18 cellular contexts compared by ENCODE assay signal in the genomic region with DNA sequence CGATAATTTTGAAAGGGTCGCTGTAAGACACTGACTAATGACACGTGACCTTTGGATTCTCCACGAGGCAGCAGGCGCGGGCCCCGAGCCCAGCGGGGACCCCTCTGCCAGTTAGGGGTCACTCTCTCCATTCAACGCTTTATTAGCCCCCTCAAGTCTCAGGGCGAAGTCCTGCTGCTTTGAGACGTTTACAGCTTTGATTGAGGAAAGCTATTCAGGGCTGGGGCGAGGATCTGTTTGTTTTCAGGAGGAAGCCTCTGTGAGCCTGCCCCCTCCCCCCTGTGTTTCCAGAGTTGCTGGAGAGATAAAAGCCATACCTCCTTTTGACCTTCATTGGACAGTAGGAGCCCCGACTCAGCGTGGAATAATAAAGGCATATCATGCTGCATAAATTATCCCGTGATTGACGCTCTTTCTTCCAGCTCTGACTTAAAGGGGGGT. TPM values are rescaled to one million over a fixed set of nuclear protein-coding genes. Genes with fewer than 3 reads are reported as not detected.
A peak's percentile ranks its signal among the peaks of the same experiment; 100 is the strongest.
DNase-seq lines count a peak whose midpoint lies in the region; ATAC-seq and TF ChIP-seq lines count a peak whose summit lies in the region.
"Had no signal": no experiment of that assay in that cellular context is flagged by ENCODE, and none has a peak within 500 bp of the region (broad histone marks: within the 10 kb centered on the region; RNA-seq: fewer than 3 reads in every experiment).

No MANE protein-coding gene starts in this region.

- 19% methylated on average over 16 of the region's 16 CpGs for WGBS in smooth muscle cell (ENCODE audit: low lambda C conversion rate)

- DNase-seq in NCI-H82 (lab: John Stamatoyannopoulos, UW) (peak; percentile 40), NCI-H82 treated with DMSO at 0.1 percent for 48 hours (lab: John Stamatoyannopoulos, UW; ENCODE audit: unreplicated experiment) (no peak), T-helper 17 cell (no peak), iPS-NIHi11 (ENCODE audit: low spot score) (peak; percentile 63), smooth muscle cell (lab: John Stamatoyannopoulos, UW; ENCODE audit: unreplicated experiment) (no peak), dedifferentiated amniotic fluid mesenchymal stem cell (ENCODE audit: extremely low spot score) (no peak), OCI-M2 (lab: John Stamatoyannopoulos, UW; ENCODE audit: unreplicated experiment) (no peak)
- DNase-seq in activated CD4-positive, alpha-beta T cell treated with anti-CD3 and anti-CD28 coated beads, Interleukin-2, amount 10 ng/mL, durations not matched to agents 7 days and 5 days, result no peak
- DNase-seq: activated naive CD4-positive, alpha-beta T cell; CD8-positive, alpha-beta T cell; stimulated activated CD4-positive, alpha-beta T cell treated with anti-CD3 and anti-CD28 coated beads, Interleukin-2, amount 100 ng/mL, for 24 hours; stimulated activated CD8-positive, alpha-beta memory T cell treated with anti-CD3 and anti-CD28 coated beads, Interleukin-4, amount 100 ng/mL, for 48 hours had no signal

- peak overlapping the region; percentile 27 for H3K9ac ChIP-seq in smooth muscle cell (ENCODE audit: low read depth)

- POLR2A ChIA-PET in activated CD4-positive, alpha-beta T cell treated with anti-CD3 and anti-CD28 coated beads, Interleukin-2, amount 10 ng/mL, durations not matched to agents 7 days and 5 days (lab: Charles Lee), result no interaction called here

- no peaks in the 10 kb centered on the region for H3F3A ChIP-seq in smooth muscle cell (ENCODE audit: low read depth)

- H3K36me3 Mint-ChIP-seq in T-helper 17 cell (ENCODE audit: low read depth), result peaks cover 3% of the 10 kb centered on the region
- H3K36me3 Mint-ChIP-seq in activated CD4-positive, alpha-beta T cell treated with anti-CD3 and anti-CD28 coated beads, Interleukin-2, amount 10 ng/mL, durations not matched to agents 7 days and 5 days (ENCODE audit: low read depth), result no peaks in the 10 kb centered on the region
- H3K36me3 Mint-ChIP-seq: CD8-positive, alpha-beta T cell had no signal

- no peaks in the 10 kb centered on the region for H4K20me1 ChIP-seq in smooth muscle cell (ENCODE audit: low read depth)

- H3K36me3 ChIP-seq in smooth muscle cell (ENCODE audit: low read depth), result no peaks in the 10 kb centered on the region
- H3K36me3 ChIP-seq: gastroesophageal sphincter, right atrium auricular region, upper lobe of left lung had no signal

- H3K27ac ChIP-seq in smooth muscle cell (ENCODE audit: low read depth), result no peak overlapping the region
- H3K27ac ChIP-seq: 22Rv1, gastroesophageal sphincter, right atrium auricular region, upper lobe of left lung had no signal

- peaks cover 10% of the 10 kb centered on the region for H3K27me3 ChIP-seq in smooth muscle cell (ENCODE audit: low read depth)

- H3K4me1 ChIP-seq in smooth muscle cell (ENCODE audit: low read depth), result peaks cover 34% of the 10 kb centered on the region
- H3K4me1 ChIP-seq: upper lobe of left lung had no signal

- ATAC-seq in T-helper 17 cell, result no peak
- ATAC-seq: CD8-positive, alpha-beta T cell; gastroesophageal sphincter had no signal

- peak overlapping the region; percentile 38 for H3K4me3 ChIP-seq in smooth muscle cell
- H3K4me3 ChIP-seq: gastroesophageal sphincter, right atrium auricular region, upper lobe of left lung had no signal

- H3K27me3 Mint-ChIP-seq in T-helper 17 cell, result peaks cover 81% of the 10 kb centered on the region
- H3K27me3 Mint-ChIP-seq in activated CD4-positive, alpha-beta T cell treated with anti-CD3 and anti-CD28 coated beads, Interleukin-2, amount 10 ng/mL, durations not matched to agents 7 days and 5 days, result peaks cover 56% of the 10 kb centered on the region

- H3K4me1 Mint-ChIP-seq in T-helper 17 cell, result peaks cover 15% of the 10 kb centered on the region
- no peaks in the 10 kb centered on the region for H3K4me1 Mint-ChIP-seq in activated CD4-positive, alpha-beta T cell treated with anti-CD3 and anti-CD28 coated beads, Interleukin-2, amount 10 ng/mL, durations not matched to agents 7 days and 5 days

- CTCF ChIA-PET in activated CD4-positive, alpha-beta T cell treated with anti-CD3 and anti-CD28 coated beads, Interleukin-2, amount 10 ng/mL, durations not matched to agents 7 days and 5 days (lab: Charles Lee), result no interaction called here

- TF ChIP-seq CTCF in smooth muscle cell (IDR thresholded peaks at IDR 0.05; ENCODE audit: borderline replicate concordance, insufficient read depth, poor library complexity, severe bottlenecking), result no peak

- no peaks in the 10 kb centered on the region for H3K9me3 Mint-ChIP-seq in activated CD4-positive, alpha-beta T cell treated with anti-CD3 and anti-CD28 coated beads, Interleukin-2, amount 10 ng/mL, durations not matched to agents 7 days and 5 days
- H3K9me3 Mint-ChIP-seq: CD8-positive, alpha-beta T cell had no signal

- H3K9me3 ChIP-seq in T-helper 17 cell (ENCODE audit: control insufficient read depth, low read length, poor library complexity, severe bottlenecking), result no peaks in the 10 kb centered on the region
- H3K9me3 ChIP-seq in smooth muscle cell (replicated peaks; ENCODE audit: low read depth), result no peaks in the 10 kb centered on the region
- H3K9me3 ChIP-seq: gastroesophageal sphincter, right atrium auricular region, upper lobe of left lung had no signal

- H3K79me2 ChIP-seq in smooth muscle cell (ENCODE audit: low read depth), result no peaks in the 10 kb centered on the region

- peak overlapping the region; percentile 33 for H3K4me3 Mint-ChIP-seq in T-helper 17 cell
- H3K4me3 Mint-ChIP-seq in activated CD4-positive, alpha-beta T cell treated with anti-CD3 and anti-CD28 coated beads, Interleukin-2, amount 10 ng/mL, durations not matched to agents 7 days and 5 days, result no peak overlapping the region
- H3K4me3 Mint-ChIP-seq: CD8-positive, alpha-beta T cell had no signal

- peak overlapping the region; percentile 100 for H2AFZ ChIP-seq in smooth muscle cell (ENCODE audit: low read depth)

- H3K4me2 ChIP-seq in smooth muscle cell, result peak overlapping the region; percentile 85

- no peak overlapping the region for H3K27ac Mint-ChIP-seq in T-helper 17 cell
- H3K27ac Mint-ChIP-seq in activated CD4-positive, alpha-beta T cell treated with anti-CD3 and anti-CD28 coated beads, Interleukin-2, amount 10 ng/mL, durations not matched to agents 7 days and 5 days, result no peak overlapping the region
- H3K27ac Mint-ChIP-seq: CD8-positive, alpha-beta T cell had no signal

RNA-seq across cellular contexts. Expression of a gene that starts 31.4 kb away (rescaled TPM):
- total RNA-seq in T-helper 17 cell (under 1 TPM in 1 of 2 donors, not detected in 1; 0.12 TPM), smooth muscle cell (54.4 and 76.8 TPM in 2 replicates)
- polyA plus RNA-seq in smooth muscle cell, result 50.7 and 70.9 TPM in 2 replicates
- total RNA-seq in activated CD4-positive, alpha-beta T cell treated with anti-CD3 and anti-CD28 coated beads, Interleukin-2, amount 10 ng/mL, durations not matched to agents 7 days and 5 days, result under 1 TPM in 1 of 2 experiments, not detected in 1; 0.17 TPM
- total RNA-seq: bronchial epithelial cell; CD8-positive, alpha-beta T cell; endothelial cell of umbilical vein had no signal
- polyA plus RNA-seq: endothelial cell of umbilical vein had no signal

Comparison
In these comparisons a context has a peak if more than half of its experiments do, and no peak if none do; other contexts are left out.
1. DNase-seq: peak in NCI-H82 (single experiment) and iPS-NIHi11 (single experiment); none in NCI-H82 treated with DMSO at 0.1 percent for 48 hours (single experiment), T-helper 17 cell (0 of 3), smooth muscle cell (single experiment), dedifferentiated amniotic fluid mesenchymal stem cell (single experiment), OCI-M2 (single experiment) and activated CD4-positive, alpha-beta T cell treated with anti-CD3 and anti-CD28 coated beads, Interleukin-2, amount 10 ng/mL, durations not matched to agents 7 days and 5 days (single experiment).
2. RNA of a gene that starts 31.4 kb away (total RNA-seq): 54.4 to 76.8 TPM in smooth muscle cell; 0.17 TPM in activated CD4-positive, alpha-beta T cell treated with anti-CD3 and anti-CD28 coated beads, Interleukin-2, amount 10 ng/mL, durations not matched to agents 7 days and 5 days and 0.12 TPM in T-helper 17 cell; every median in the first group is over 10 times any median in the second.